ENCODE assay signal across 1 cellular context in genomic region chr2:64978514-64979268, GRCh38.
TF ChIP-seq lines count a peak whose summit lies in the region.

No MANE protein-coding gene starts in this region.

TF ChIP-seq in GM12878, 131 proteins besides CTCF, POLR2A, EP300 and RAD21 (continued from another document):
- TF ChIP-seq, protein P1, sequence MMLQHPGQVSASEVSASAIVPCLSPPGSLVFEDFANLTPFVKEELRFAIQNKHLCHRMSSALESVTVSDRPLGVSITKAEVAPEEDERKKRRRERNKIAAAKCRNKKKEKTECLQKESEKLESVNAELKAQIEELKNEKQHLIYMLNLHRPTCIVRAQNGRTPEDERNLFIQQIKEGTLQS (IDR thresholded peaks at IDR 0.05; ENCODE audit: borderline replicate concordance, extremely low read depth, low read depth, low read length) = no peak
- no peak for TF ChIP-seq KDM1A (IDR thresholded peaks at IDR 0.05; ENCODE audit: borderline replicate concordance)
